10 cellular contexts compared by ENCODE assay signal in genomic region chr18:27005589-27005988, GRCh38.
DNase-seq lines count a peak whose midpoint lies in the region; ATAC-seq and TF ChIP-seq lines count a peak whose summit lies in the region.
"Had no signal": no experiment of that assay in that cellular context is flagged by ENCODE, and none has a peak within 500 bp of the region (broad histone marks: within the 10 kb centered on the region; RNA-seq: fewer than 3 reads in every experiment).

No MANE protein-coding gene starts in this region.

- H3K27ac ChIP-seq in thyroid gland (no peak overlapping the region), ascending aorta (no peak overlapping the region)
- H3K27ac ChIP-seq: parathyroid adenoma had no signal

- intact Hi-C loops in thyroid gland (cut with DNase I): no loop called here
- intact Hi-C loops in ascending aorta (cut with DNase I): no loop called here

- H3K4me1 ChIP-seq in thyroid gland (no peaks in the 10 kb centered on the region), ascending aorta (no peaks in the 10 kb centered on the region)
- H3K4me1 ChIP-seq: parathyroid adenoma had no signal

- WGBS in thyroid gland, 2 donors: 28 to 38% methylated on average over 1 of the region's 1 CpG

- no peak for TF ChIP-seq POLR2A in thyroid gland (IDR thresholded peaks at IDR 0.05)

- H3K36me3 ChIP-seq in thyroid gland (no peaks in the 10 kb centered on the region), ascending aorta (no peaks in the 10 kb centered on the region)

- H3K27me3 ChIP-seq in thyroid gland: no peaks in the 10 kb centered on the region
- H3K27me3 ChIP-seq in ascending aorta: no peaks in the 10 kb centered on the region

- H3K4me3 ChIP-seq in retinal pigment epithelial cell (ENCODE audit: low read length) (no peak overlapping the region), thyroid gland (replicated peaks in 1 of 3) (no peak overlapping the region), ascending aorta (no peak overlapping the region)

- TF ChIP-seq CTCF in retinal pigment epithelial cell (conservative IDR thresholded peaks at IDR 0.05; ENCODE audit: low read depth, low read length) (peak; percentile 58), thyroid gland (IDR thresholded peaks at IDR 0.05) (no peak), ascending aorta (IDR thresholded peaks at IDR 0.05) (no peak)

- peak; percentile 71 for ATAC-seq in HG03442 (IDR thresholded peaks at IDR 0.05; ENCODE audit: unreplicated experiment)

- H3K9me3 ChIP-seq in thyroid gland: no peaks in the 10 kb centered on the region
- H3K9me3 ChIP-seq in ascending aorta: no peaks in the 10 kb centered on the region

- DNase-seq in SIG-M5 treated with dmso at 0.1 percent for 504 hours (lab: John Stamatoyannopoulos, UW; ENCODE audit: unreplicated experiment) (peak; percentile 3), SIG-M5 (lab: John Stamatoyannopoulos, UW) (no peak), astrocyte of the hippocampus (ENCODE audit: low read depth, low spot score) (peak; percentile 19), retinal pigment epithelial cell (ENCODE audit: low read depth) (no peak), putamen (ENCODE audit: low spot score) (no peak), thyroid gland (no peak), ascending aorta (ENCODE audit: low spot score in 2 of 2) (no peak)
- DNase-seq: NCI-H2081 treated with DMSO at 0.1 percent for 48 hours had no signal

Comparison
In these comparisons a context has a peak if more than half of its experiments do, and no peak if none do; other contexts are left out.
1. DNase-seq: peak in SIG-M5 treated with dmso at 0.1 percent for 504 hours (single experiment) and astrocyte of the hippocampus (single experiment); none in SIG-M5 (single experiment), retinal pigment epithelial cell (single experiment), putamen (single experiment), thyroid gland (0 of 2) and ascending aorta (0 of 2).